ENCODE assay signal across 28 cellular contexts in the genomic region with DNA sequence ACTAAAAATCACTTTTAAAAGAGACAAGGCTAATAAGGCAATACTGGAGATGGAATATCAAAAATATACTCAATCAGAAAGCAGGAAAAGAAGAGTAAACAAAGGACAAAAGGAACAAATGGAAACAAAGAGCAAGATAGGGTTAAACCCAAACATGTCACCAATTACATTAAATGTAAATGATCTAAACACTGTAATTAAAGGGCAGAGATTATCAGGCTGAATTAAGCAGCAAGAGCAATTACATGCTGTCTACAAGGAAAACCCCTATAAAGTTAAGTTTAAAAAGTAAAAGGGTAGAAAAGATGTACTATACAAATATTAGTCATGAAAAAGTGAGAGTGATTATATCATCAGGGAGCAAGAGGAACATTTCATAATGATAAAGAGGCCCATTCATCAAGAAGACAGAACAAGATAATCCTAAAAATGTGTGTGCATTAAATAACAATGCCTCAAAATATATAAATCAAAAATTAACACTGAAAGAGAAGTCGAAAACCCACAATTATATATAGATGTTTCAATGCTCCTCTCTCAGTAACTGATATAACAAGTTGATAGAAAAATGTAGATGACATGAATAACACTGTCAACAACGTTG. TPM values are rescaled to one million over a fixed set of nuclear protein-coding genes. Genes with fewer than 3 reads are reported as not detected.
DNase-seq lines count a peak whose midpoint lies in the region; ATAC-seq, FAIRE-seq and TF ChIP-seq lines count a peak whose summit lies in the region.
"Had no signal": no experiment of that assay in that cellular context is flagged by ENCODE, and none has a peak within 500 bp of the region (broad histone marks: within the 10 kb centered on the region; RNA-seq: fewer than 3 reads in every experiment).

No MANE protein-coding gene starts in this region.

- H3K36me3 Mint-ChIP-seq in WTC11 (peaks cover 32% of the 10 kb centered on the region), endodermal cell (ENCODE audit: low read depth) (peaks cover 13% of the 10 kb centered on the region)

- CTCF ChIA-PET in WTC11 (lab: Charles Lee) = no interaction called here
- CTCF ChIA-PET in K562 (lab: Yijun Ruan, JAX; ENCODE audit: low intra/inter-chr PET ratio) = no interaction called here

- H3K27ac ChIP-seq in K562 (ENCODE audit: extremely low read depth, low read depth, low read length) = no peak overlapping the region
- H3K27ac ChIP-seq in endodermal cell (ENCODE audit: low read depth, low read length) = no peak overlapping the region
- no peak overlapping the region for H3K27ac ChIP-seq in Peyer's patch
- H3K27ac ChIP-seq: BLaER1 had no signal

- H4K20me1 ChIP-seq in K562 (replicated peaks; ENCODE audit: control insufficient read depth, insufficient read depth, low read length) = no peaks in the 10 kb centered on the region
- H4K20me1 ChIP-seq: BLaER1 had no signal

- POLR2A ChIA-PET in WTC11 (lab: Charles Lee) = no interaction called here
- POLR2A ChIA-PET in K562 (lab: Yijun Ruan, JAX) = no interaction called here

- no peaks in the 10 kb centered on the region for H3K27me3 ChIP-seq in K562 (ENCODE audit: control insufficient read depth in 2 of 2, insufficient read depth in 2 of 2, low read length in 2 of 2)
- H3K27me3 ChIP-seq in endodermal cell (ENCODE audit: control insufficient read depth, insufficient read depth, low read length, poor library complexity, severe bottlenecking) = no peaks in the 10 kb centered on the region
- no peaks in the 10 kb centered on the region for H3K27me3 ChIP-seq in Peyer's patch
- H3K27me3 ChIP-seq: BE2C, BLaER1 had no signal

- H3K27ac Mint-ChIP-seq in WTC11 (no peak overlapping the region), endodermal cell (no peak overlapping the region)
- H3K27ac Mint-ChIP-seq: CD14-positive monocyte; CD4-positive, CD25-positive, alpha-beta regulatory T cell; CD8-positive, alpha-beta memory T cell had no signal

- FAIRE-seq in K562 (lab: Jason Lieb, UNC) = no peak
- no peak for FAIRE-seq in urothelium cell line (lab: Jason Lieb, UNC)
- FAIRE-seq: A204.1, GM12878, GM12892, GM18507 had no signal

- H3K4me1 Mint-ChIP-seq in WTC11 (no peaks in the 10 kb centered on the region), endodermal cell (no peaks in the 10 kb centered on the region)
- H3K4me1 Mint-ChIP-seq: CD14-positive monocyte had no signal

- DNase-seq in WTC11 (ENCODE audit: low spot score) (no peak), K562 (ENCODE audit: extremely low read depth in 1 of 4, low spot score in 3 of 4) (no peak), endodermal cell (no peak), activated gamma-delta T cell (lab: John Stamatoyannopoulos, UW) (no peak), urothelium cell line (ENCODE audit: low spot score) (no peak), Peyer's patch (no peak)
- DNase-seq: 8988T; ACHN; BE2C; C1 segment of cervical spinal cord; CD4-positive, alpha-beta memory T cell; CD4-positive, CD25-positive, alpha-beta regulatory T cell; CD8-positive, alpha-beta memory T cell; COR-L47; DMS 273 treated with DMSO at 0.1 percent for 48 hours; DMS153; DMS53; DMS79; DND-41; EL; GDM1 had no signal

- TF ChIP-seq POLR2A in K562 (conservative IDR thresholded peaks at IDR 0.05) (no peak), Peyer's patch (IDR thresholded peaks at IDR 0.05) (no peak)

- in situ Hi-C loops in K562 (cut with MboI) = no loop called here

- WGBS in K562 (ENCODE audit: insufficient coverage, low coverage, missing lambda C conversion rate) = 64% methylated on average over 2 of the region's 2 CpGs
- 70% methylated on average over 1 of the region's 2 CpGs; no CpG with 5 or more reads in 1 of the 2 experiments for WGBS in endodermal cell (ENCODE audit: insufficient coverage in 1 of 2, insufficient read length in 1 of 2), 2 experiments

- peaks cover 34% of the 10 kb centered on the region for H3K9me3 Mint-ChIP-seq in WTC11
- H3K9me3 Mint-ChIP-seq in endodermal cell = peaks cover 26% of the 10 kb centered on the region

- H3K9ac ChIP-seq in K562 (ENCODE audit: insufficient read depth in 1 of 2, low read depth in 2 of 2, low read length in 2 of 2) = no peak overlapping the region
- no peak overlapping the region for H3K9ac ChIP-seq in endodermal cell (ENCODE audit: extremely low read depth, low read length, poor library complexity, severe bottlenecking)
- H3K9ac ChIP-seq: BLaER1 had no signal

- no TSS peak for BruUV-seq in K562 (replicated peaks; lab: Mats Ljungman, UMichigan)

- H3K4me3 ChIP-seq in K562 (no peak overlapping the region), endodermal cell (ENCODE audit: low read length) (peak overlapping the region; percentile 27), Peyer's patch (no peak overlapping the region)
- H3K4me3 ChIP-seq: BLaER1, GM12878 had no signal

- H3K9me1 ChIP-seq in K562 (ENCODE audit: control insufficient read depth, insufficient read depth, low read length) = no peaks in the 10 kb centered on the region

- ATAC-seq in WTC11 (no peak), K562 (no peak)
- ATAC-seq: GM12878 had no signal

- intact Hi-C loops in K562 (cut with micrococcal nuclease) = no loop called here

- H3K9me3 ChIP-seq in K562 (replicated peaks; ENCODE audit: control insufficient read depth, insufficient read depth, low read depth, low read length) (peaks cover 4% of the 10 kb centered on the region; the same call in 1 of the 2 replicates), endodermal cell (ENCODE audit: control insufficient read depth, low read length) (peaks cover 31% of the 10 kb centered on the region), Peyer's patch (peaks cover 0 to 9% (median 0%) of the 10 kb centered on the region in 4 donors)
- H3K9me3 ChIP-seq: BE2C had no signal

- H3K4me1 ChIP-seq in K562 (replicated peaks in 1 of 2; ENCODE audit: control insufficient read depth in 2 of 2, insufficient read depth in 2 of 2, low read length in 2 of 2) (peaks cover 0 to 18% of the 10 kb centered on the region in 2 experiments; a peak in 4 of 5 replicates), endodermal cell (ENCODE audit: control insufficient read depth, insufficient read depth, low read length) (no peaks in the 10 kb centered on the region), Peyer's patch (no peaks in the 10 kb centered on the region)
- H3K4me1 ChIP-seq: BE2C had no signal

- H3K27me3 Mint-ChIP-seq in WTC11 (ENCODE audit: low read depth) (no peaks in the 10 kb centered on the region; the same call in 1 of the 2 replicates), endodermal cell (ENCODE audit: insufficient read depth) (no peaks in the 10 kb centered on the region)
- H3K27me3 Mint-ChIP-seq: CD4-positive, alpha-beta memory T cell; CD4-positive, CD25-positive, alpha-beta regulatory T cell; CD8-positive, alpha-beta memory T cell had no signal

- H3K36me3 ChIP-seq in K562 (ENCODE audit: control insufficient read depth, insufficient read depth, low read length) (0 out of 3 replicates have a peak, but pooled peaks cover 2% of the 10 kb centered on the region), endodermal cell (ENCODE audit: control insufficient read depth, insufficient read depth, low read length) (no peaks in the 10 kb centered on the region), Peyer's patch (peaks cover 0 to 7% (median 0%) of the 10 kb centered on the region in 3 donors)
- H3K36me3 ChIP-seq: BE2C had no signal

- H3K4me2 ChIP-seq in K562 (ENCODE audit: insufficient read depth, low read length) = no peak overlapping the region
- H3K4me2 ChIP-seq: BLaER1 had no signal

- no peak overlapping the region for H2AFZ ChIP-seq in K562 (ENCODE audit: low read depth, low read length)

- TF ChIP-seq CTCF in WTC11 (IDR thresholded peaks at IDR 0.05) (no peak), K562 (IDR thresholded peaks at IDR 0.05 in 2 of 3, conservative IDR thresholded peaks at IDR 0.05 in 1 of 3; ENCODE audit: insufficient read depth in 2 of 3, low read depth in 1 of 3, low read length in 3 of 3) (no peak), endodermal cell (conservative IDR thresholded peaks at IDR 0.05) (no peak), Peyer's patch (IDR thresholded peaks at IDR 0.05) (no peak)

- H3K79me2 ChIP-seq in K562 (ENCODE audit: control insufficient read depth, insufficient read depth, low read length) = no peaks in the 10 kb centered on the region

- no peak overlapping the region for H3K4me3 Mint-ChIP-seq in WTC11
- H3K4me3 Mint-ChIP-seq in endodermal cell = no peak overlapping the region
- H3K4me3 Mint-ChIP-seq: CD14-positive monocyte; CD4-positive, CD25-positive, alpha-beta regulatory T cell; CD8-positive, alpha-beta memory T cell had no signal

- TF ChIP-seq RAD21 in K562 (CRISPR knock-in tag; conservative IDR thresholded peaks at IDR 0.05 in 1 of 2, IDR thresholded peaks at IDR 0.05 in 1 of 2) = no peak

- no peak for TF ChIP-seq EP300 in K562 (IDR thresholded peaks at IDR 0.05; ENCODE audit: low read length)

TF ChIP-seq in WTC11, 78 proteins besides CTCF, POLR2A, EP300 and RAD21 (continues in another document):
- peak; percentile 78; the same call in 1 of the 2 replicates for TF ChIP-seq GTF2I (CRISPR knock-in tag; conservative IDR thresholded peaks at IDR 0.05)

TF ChIP-seq in K562, 482 proteins besides CTCF, POLR2A, EP300 and RAD21 (continues in another document):
- TF ChIP-seq PTRF (tag; IDR thresholded peaks at IDR 0.05) (no peak), POLR2AphosphoS5 (IDR thresholded peaks at IDR 0.05; ENCODE audit: control insufficient read depth, insufficient read depth, low read depth, low read length) (no peak), ELF1 (tag; IDR thresholded peaks at IDR 0.05) (no peak), TRIM24 (IDR thresholded peaks at IDR 0.05) (no peak), ZNF507 (tag; conservative IDR thresholded peaks at IDR 0.05) (peak; percentile 99)

RNA-seq across cellular contexts. Expression of a gene that starts 56.8 kb away (rescaled TPM):
- total RNA-seq in WTC11 (2021) (not detected in 3 replicates), K562 (2014; rRNA removed) (0.65 and 1.0 TPM in 2 replicates), K562 (2014; rRNA removed; fragmentation: Illumina TruSeq; extraction: Trizol) (0.22 and 0.33 TPM in 2 replicates), K562 (2015; rRNA removed; fragmentation: Illumina TruSeq; extraction: Trizol) (0.60 and 0.62 TPM in 2 replicates), K562 (2021) (1.1 and 1.2 TPM in 2 replicates), endodermal cell (not detected), Peyer's patch (not detected)
- 0.11 and 0.35 TPM in 2 replicates for total RNA-seq in K562 (2011; cell fraction: chromatin; rRNA removed; ENCODE audit: low replicate concordance)
- total RNA-seq in K562 (2011; cell fraction: nucleolus; rRNA removed) = 0.13 and 0.33 TPM in 2 replicates
- total RNA-seq in K562 (2011; cell fraction: nucleoplasm; rRNA removed) = 0.15 and 0.31 TPM in 2 replicates
- polyA plus RNA-seq in K562 (2011; rRNA removed) (0.14 and 0.81 TPM in 2 replicates), K562 (2014; fragmentation: Illumina TruSeq; extraction: Trizol) (0.64 and 0.78 TPM in 2 replicates), K562 (2014; fragmentation: Nextera tagmentation; extraction: Ambion mirVana) (under 1 TPM; 0.07 to 0.13 TPM), K562 (2014; rRNA removed) (0.23 and 0.51 TPM in 2 replicates)
- polyA plus RNA-seq in K562 (2011; cell fraction: cytosol; rRNA removed) = 0.30 and 0.59 TPM in 2 replicates
- 0.44 and 0.91 TPM in 2 replicates for polyA plus RNA-seq in K562 (2011; cell fraction: nucleus; rRNA removed)
- 0.89 and 1.6 TPM in 2 replicates for polyA plus RNA-seq in K562 (2012)
- 0.21 and 0.99 TPM in 2 replicates for polyA minus RNA-seq in K562 (2011; rRNA and poly(A)+ RNA removed)
- 0.48 and 1.8 TPM in 2 replicates for polyA minus RNA-seq in K562 (2011; cell fraction: cytosol; rRNA and poly(A)+ RNA removed)
- 0.40 and 1.4 TPM in 2 replicates for polyA minus RNA-seq in K562 (2011; cell fraction: nucleus; rRNA and poly(A)+ RNA removed)
- polyA plus RNA-seq in endodermal cell (2013, experiment 1 of 2) = 0.43 TPM
- polyA plus RNA-seq in endodermal cell (2013, experiment 2 of 2) = 0.33 TPM
- total RNA-seq: CD4-positive, alpha-beta memory T cell; CD4-positive, CD25-positive, alpha-beta regulatory T cell; CD8-positive, alpha-beta memory T cell; GM12878 had no signal
- polyA plus RNA-seq: AG04450; CD14-positive monocyte; CD4-positive, alpha-beta memory T cell; CD4-positive, CD25-positive, alpha-beta regulatory T cell; CD8-positive, alpha-beta memory T cell; GM12878 had no signal
